In the genomic region with DNA sequence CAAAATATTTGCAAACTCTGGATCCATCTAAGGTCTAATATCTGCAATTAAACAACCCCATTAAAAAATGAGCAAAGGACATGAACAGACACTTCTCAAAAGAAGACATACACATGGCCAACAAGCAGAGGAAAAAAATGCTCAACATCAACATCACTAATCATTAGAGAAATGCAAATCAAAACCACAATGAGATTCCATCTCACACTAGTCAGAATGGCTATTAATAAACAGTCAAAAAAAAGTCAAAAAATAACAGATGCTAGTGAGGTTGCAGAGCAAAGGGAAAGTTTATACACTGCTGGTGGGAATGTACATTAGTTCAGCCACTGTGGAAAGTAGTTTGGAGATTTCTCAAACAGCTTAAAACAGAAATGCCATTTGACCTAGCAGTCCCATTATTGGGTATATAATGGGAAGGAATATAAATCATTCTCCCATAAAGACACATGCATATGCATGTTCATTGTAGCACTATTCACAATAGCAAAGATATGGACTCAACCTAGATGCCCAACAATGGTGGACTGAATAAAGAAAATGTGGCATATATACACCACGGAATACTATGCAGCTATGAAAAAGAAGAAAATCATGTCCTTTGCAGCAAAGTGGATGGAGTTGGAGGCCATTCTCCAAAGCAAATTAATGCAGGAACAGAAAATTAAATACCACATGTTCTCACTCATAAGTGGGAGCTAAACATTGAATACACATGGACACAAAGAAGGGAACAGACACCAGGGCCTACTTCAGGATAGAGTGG, we compare ENCODE assay signal across 9 cellular contexts. TPM values are rescaled to one million over a fixed set of nuclear protein-coding genes. Genes with fewer than 3 reads are reported as not detected.
DNase-seq lines count a peak whose midpoint lies in the region; TF ChIP-seq lines count a peak whose summit lies in the region.
"Had no signal": no experiment of that assay in that cellular context is flagged by ENCODE, and none has a peak within 500 bp of the region (broad histone marks: within the 10 kb centered on the region; RNA-seq: fewer than 3 reads in every experiment).

No MANE protein-coding gene starts in this region.

- TF ChIP-seq EP300 in esophagus muscularis mucosa (IDR thresholded peaks at IDR 0.05) = no peak

- peaks cover 34% of the 10 kb centered on the region for H3K4me1 Mint-ChIP-seq in MCF 10A (ENCODE audit: insufficient read depth, unreplicated experiment)
- H3K4me1 Mint-ChIP-seq in type B pancreatic cell (ENCODE audit: unreplicated experiment) = peaks cover 6% of the 10 kb centered on the region

- no peak overlapping the region for H2AFZ ChIP-seq in PC-9

- no peaks in the 10 kb centered on the region for H3K27me3 ChIP-seq in breast epithelium
- H3K27me3 ChIP-seq in PC-9 (ENCODE audit: insufficient read depth, low read depth) = no peaks in the 10 kb centered on the region
- no peaks in the 10 kb centered on the region for H3K27me3 ChIP-seq in esophagus muscularis mucosa

- H3K9me2 ChIP-seq in PC-9 (ENCODE audit: insufficient read depth) = no peaks in the 10 kb centered on the region

- no peaks in the 10 kb centered on the region for H3K9me3 ChIP-seq in breast epithelium
- no peaks in the 10 kb centered on the region for H3K9me3 ChIP-seq in PC-9 (ENCODE audit: insufficient read depth, low read depth)
- H3K9me3 ChIP-seq in esophagus muscularis mucosa = no peaks in the 10 kb centered on the region

- 100% methylated on average over 1 of the region's 1 CpG for WGBS in esophagus muscularis mucosa

- H3K4me1 ChIP-seq in breast epithelium (no peaks in the 10 kb centered on the region), PC-9 (replicated peaks; ENCODE audit: insufficient read depth) (peaks cover 25% of the 10 kb centered on the region), esophagus muscularis mucosa (peaks cover 36 to 78% (median 67%) of the 10 kb centered on the region in 4 donors)

- H3K27ac ChIP-seq in breast epithelium = no peak overlapping the region
- no peak overlapping the region for H3K27ac ChIP-seq in PC-9
- H3K27ac ChIP-seq in esophagus muscularis mucosa (replicated peaks in 1 of 4) = no peak overlapping the region

- H3K27me3 Mint-ChIP-seq in MCF 10A (ENCODE audit: insufficient read depth, unreplicated experiment) = no peaks in the 10 kb centered on the region
- no peaks in the 10 kb centered on the region for H3K27me3 Mint-ChIP-seq in type B pancreatic cell

- CTCF ChIA-PET in MCF 10A (lab: Yijun Ruan, JAX) = interaction anchor here (0.8 to 2.8 kb wide), 4 partner anchors 19 to 707 kb away, joined by 3 to 13 read pairs (median 4); a partner anchor contains a TSS
- CTCF ChIA-PET in PC-9 (lab: Charles Lee) = interaction anchor here (0.6 to 1.5 kb wide), 2 partner anchors 52 to 53 kb away, joined by 3 to 10 read pairs; no protein-coding TSS in a partner anchor

- H3K27ac Mint-ChIP-seq in MCF 10A (ENCODE audit: low read depth, unreplicated experiment) = no peak overlapping the region
- no peak overlapping the region for H3K27ac Mint-ChIP-seq in type B pancreatic cell

- TF ChIP-seq CTCF in MCF 10A (IDR thresholded peaks at IDR 0.05; ENCODE audit: unreplicated experiment) (no peak), breast epithelium (IDR thresholded peaks at IDR 0.05) (no peak), PC-9 (conservative IDR thresholded peaks at IDR 0.05) (no peak), esophagus muscularis mucosa (IDR thresholded peaks at IDR 0.05) (no peak), type B pancreatic cell (conservative IDR thresholded peaks at IDR 0.05) (no peak)

- TF ChIP-seq POLR2A in breast epithelium (IDR thresholded peaks at IDR 0.05) = no peak
- no peak for TF ChIP-seq POLR2A in esophagus muscularis mucosa (IDR thresholded peaks at IDR 0.05; ENCODE audit: low read depth)

- H3K4me2 ChIP-seq in PC-9 = peak overlapping the region; percentile 48

- H3K9me3 Mint-ChIP-seq in MCF 10A (ENCODE audit: unreplicated experiment) (no peaks in the 10 kb centered on the region), type B pancreatic cell (peaks cover 4% of the 10 kb centered on the region)

- peaks cover 79% of the 10 kb centered on the region for H3K79me2 ChIP-seq in PC-9 (ENCODE audit: low read depth)

- intact Hi-C loops in MCF 10A (cut with micrococcal nuclease) (no loop called here), breast epithelium (cut with DNase I; ENCODE audit: low total_unique reads) (no loop called here), PC-9 (cut with micrococcal nuclease; ENCODE audit: unreplicated experiment) (no loop called here), esophagus muscularis mucosa (cut with DNase I) (no loop called here)

- H4K20me1 ChIP-seq in PC-9 (ENCODE audit: insufficient read depth) = peaks cover 81% of the 10 kb centered on the region

- H3K4me3 Mint-ChIP-seq in MCF 10A (ENCODE audit: unreplicated experiment) (peak overlapping the region; percentile 61), type B pancreatic cell (peak overlapping the region; percentile 30)

- H3F3A ChIP-seq in PC-9 (ENCODE audit: insufficient read depth, low read depth) = peaks cover 8% of the 10 kb centered on the region; the same call in 1 of the 2 replicates

- H3K4me3 ChIP-seq in breast epithelium (peak overlapping the region in 1 of 3 donors; percentile 13), PC-9 (peak overlapping the region; percentile 1; the same call in 1 of the 2 replicates), esophagus muscularis mucosa (peak overlapping the region in 3 of 4 donors; percentile 3 to 24 (median 6))

- BruUV-seq in MCF 10A (replicated peaks; lab: Mats Ljungman, UMichigan) = no TSS peak
- BruUV-seq in PC-9 (replicated peaks; lab: Mats Ljungman, UMichigan) = no TSS peak

- H3K36me3 Mint-ChIP-seq in MCF 10A (ENCODE audit: insufficient read depth, unreplicated experiment) = peaks cover 88% of the 10 kb centered on the region
- H3K36me3 Mint-ChIP-seq in type B pancreatic cell = peaks cover 54% of the 10 kb centered on the region

- no peaks in the 10 kb centered on the region for H3K36me3 ChIP-seq in breast epithelium
- H3K36me3 ChIP-seq in PC-9 (ENCODE audit: low read depth) = peaks cover 74% of the 10 kb centered on the region
- H3K36me3 ChIP-seq in esophagus muscularis mucosa = peaks cover 24 to 84% (median 65%) of the 10 kb centered on the region in 4 donors

- POLR2A ChIA-PET in MCF 10A (lab: Yijun Ruan, JAX) (interaction anchor here (1.0 to 8.0 kb wide), 6 partner anchors 8 to 50 kb away, joined by 3 to 50 read pairs (median 4); a partner anchor contains a TSS), PC-9 (lab: Charles Lee; ENCODE audit: unreplicated experiment) (no interaction called here)

- DNase-seq in MCF 10A (ENCODE audit: unreplicated experiment) (no peak), breast epithelium (ENCODE audit: low spot score in 2 of 2) (no peak), PC-9 (no peak), esophagus muscularis mucosa (ENCODE audit: extremely low spot score) (no peak), type B pancreatic cell (ENCODE audit: extremely low spot score, unreplicated experiment) (no peak), NCI-H82 (lab: John Stamatoyannopoulos, UW) (no peak), COLO668 (lab: John Stamatoyannopoulos, UW; ENCODE audit: unreplicated experiment) (no peak), ecto neural progenitor cell (ENCODE audit: low spot score) (no peak)
- DNase-seq: NCI-H524 had no signal

RNA-seq across cellular contexts. Expression of a gene that starts 9.1 kb away (rescaled TPM):
- total RNA-seq in MCF 10A (2022) (24.3 and 26.8 TPM in 2 replicates), breast epithelium (10 to 100 TPM; 36.3 to 42.1 (median 36.7) TPM), PC-9 (2021) (24.1 and 29.7 TPM in 2 replicates), esophagus muscularis mucosa (10 to 100 TPM; 35.7 to 46.7 (median 41.3) TPM), type B pancreatic cell (ENCODE audit: low replicate concordance) (14.1 and 21.9 TPM in 2 replicates)

RNA-seq across cellular contexts. Expression of a gene that starts 49.6 kb away (rescaled TPM):
- total RNA-seq in MCF 10A (2022) (45.7 and 56.4 TPM in 2 replicates), breast epithelium (10 to 100 TPM; 28.5 to 35.1 (median 34.8) TPM), PC-9 (2021) (50.6 and 64.4 TPM in 2 replicates), esophagus muscularis mucosa (10 to 100 TPM; 25.7 to 35.0 (median 30.2) TPM), type B pancreatic cell (ENCODE audit: low replicate concordance) (34.3 and 40.6 TPM in 2 replicates)
